Comparison of ENCODE assay signal across 8 cellular contexts in genomic region chr12:124774462-124775167, GRCh38.
DNase-seq lines count a peak whose midpoint lies in the region; ATAC-seq and TF ChIP-seq lines count a peak whose summit lies in the region.

No MANE protein-coding gene starts in this region.

- H3K36me3 Mint-ChIP-seq in memory B cell, result no peaks in the 10 kb centered on the region
- peaks cover 22% of the 10 kb centered on the region for H3K36me3 Mint-ChIP-seq in stimulated activated effector memory CD8-positive, alpha-beta T cell treated with anti-CD3 and anti-CD28 coated beads, Interleukin-12 subunit alpha, Interleukin-12 subunit beta, amount 100 ng/mL, for 72 hours

- H3K4me3 Mint-ChIP-seq in memory B cell, result peak overlapping the region; percentile 77
- H3K4me3 Mint-ChIP-seq in stimulated activated effector memory CD8-positive, alpha-beta T cell treated with anti-CD3 and anti-CD28 coated beads, Interleukin-12 subunit alpha, Interleukin-12 subunit beta, amount 100 ng/mL, for 72 hours, result peak overlapping the region; percentile 69

- no peaks in the 10 kb centered on the region for H3K36me3 ChIP-seq in ascending aorta

- intact Hi-C loops in ascending aorta (cut with DNase I), result no loop called here

- TF ChIP-seq CTCF in ascending aorta (IDR thresholded peaks at IDR 0.05), result peak in 1 of 3 experiments; percentile 28

- no peaks in the 10 kb centered on the region for H3K27me3 ChIP-seq in ascending aorta

- peaks cover 15% of the 10 kb centered on the region for H3K27me3 Mint-ChIP-seq in memory B cell

- H3K4me1 Mint-ChIP-seq in memory B cell, result peaks cover 23% of the 10 kb centered on the region
- peaks cover 60% of the 10 kb centered on the region for H3K4me1 Mint-ChIP-seq in stimulated activated effector memory CD8-positive, alpha-beta T cell treated with anti-CD3 and anti-CD28 coated beads, Interleukin-12 subunit alpha, Interleukin-12 subunit beta, amount 100 ng/mL, for 72 hours

- H3K4me3 ChIP-seq in ascending aorta, result peak overlapping the region; percentile 10 to 46

- H3K27ac Mint-ChIP-seq in memory B cell, result peak overlapping the region; percentile 48
- H3K27ac Mint-ChIP-seq in stimulated activated effector memory CD8-positive, alpha-beta T cell treated with anti-CD3 and anti-CD28 coated beads, Interleukin-12 subunit alpha, Interleukin-12 subunit beta, amount 100 ng/mL, for 72 hours, result peak overlapping the region; percentile 70

- H3K27ac ChIP-seq in ascending aorta, result peak overlapping the region; percentile 17 to 42

- no peaks in the 10 kb centered on the region for H3K9me3 Mint-ChIP-seq in memory B cell
- H3K9me3 Mint-ChIP-seq in stimulated activated effector memory CD8-positive, alpha-beta T cell treated with anti-CD3 and anti-CD28 coated beads, Interleukin-12 subunit alpha, Interleukin-12 subunit beta, amount 100 ng/mL, for 72 hours, result no peaks in the 10 kb centered on the region

- peaks cover 0 to 16% of the 10 kb centered on the region in 2 donors for H3K4me1 ChIP-seq in ascending aorta

- peak; percentile 65 for DNase-seq in NK-92 treated with Interleukin-12 subunit alpha and Interleukin-12 subunit beta, amount 100 ng/mL, for 24 hours (lab: John Stamatoyannopoulos, UW)
- DNase-seq in NK-92 (lab: John Stamatoyannopoulos, UW; ENCODE audit: unreplicated experiment) (no peak), RKO (ENCODE audit: low spot score) (peak; percentile 85), ascending aorta (ENCODE audit: low spot score in 2 of 2) (peak in 1 of 2 donors; percentile 85), memory B cell (ENCODE audit: low spot score in 2 of 2) (peak in 1 of 2 donors; percentile 45), mesenteric fat pad (ENCODE audit: low spot score) (no peak)
- peak; percentile 59 to 94 for DNase-seq in stimulated activated effector memory CD8-positive, alpha-beta T cell treated with anti-CD3 and anti-CD28 coated beads, Interleukin-12 subunit alpha, Interleukin-12 subunit beta, amount 100 ng/mL, for 72 hours (ENCODE audit: low spot score in 2 of 2)

- ATAC-seq in HG02943 (IDR thresholded peaks at IDR 0.05; ENCODE audit: low read depth, unreplicated experiment) (peak; percentile 87), memory B cell (ENCODE audit: low read depth) (peak; percentile 81)
- peak; percentile 94 for ATAC-seq in stimulated activated effector memory CD8-positive, alpha-beta T cell treated with anti-CD3 and anti-CD28 coated beads, Interleukin-12 subunit alpha, Interleukin-12 subunit beta, amount 100 ng/mL, for 72 hours

- H3K9me3 ChIP-seq in ascending aorta, result no peaks in the 10 kb centered on the region

Comparison
In these comparisons a context has a peak if more than half of its experiments do, and no peak if none do; other contexts are left out.
1. DNase-seq: peak in NK-92 treated with Interleukin-12 subunit alpha and Interleukin-12 subunit beta, amount 100 ng/mL, for 24 hours (single experiment), RKO (single experiment) and stimulated activated effector memory CD8-positive, alpha-beta T cell treated with anti-CD3 and anti-CD28 coated beads, Interleukin-12 subunit alpha, Interleukin-12 subunit beta, amount 100 ng/mL, for 72 hours (2 of 2); none in NK-92 (single experiment) and mesenteric fat pad (single experiment).
2. Peak in every context shown above with its lines, with median percentiles within 50 percentile points of each other: ATAC-seq.